ENCODE assay signal across 1 cellular context in the genomic region with DNA sequence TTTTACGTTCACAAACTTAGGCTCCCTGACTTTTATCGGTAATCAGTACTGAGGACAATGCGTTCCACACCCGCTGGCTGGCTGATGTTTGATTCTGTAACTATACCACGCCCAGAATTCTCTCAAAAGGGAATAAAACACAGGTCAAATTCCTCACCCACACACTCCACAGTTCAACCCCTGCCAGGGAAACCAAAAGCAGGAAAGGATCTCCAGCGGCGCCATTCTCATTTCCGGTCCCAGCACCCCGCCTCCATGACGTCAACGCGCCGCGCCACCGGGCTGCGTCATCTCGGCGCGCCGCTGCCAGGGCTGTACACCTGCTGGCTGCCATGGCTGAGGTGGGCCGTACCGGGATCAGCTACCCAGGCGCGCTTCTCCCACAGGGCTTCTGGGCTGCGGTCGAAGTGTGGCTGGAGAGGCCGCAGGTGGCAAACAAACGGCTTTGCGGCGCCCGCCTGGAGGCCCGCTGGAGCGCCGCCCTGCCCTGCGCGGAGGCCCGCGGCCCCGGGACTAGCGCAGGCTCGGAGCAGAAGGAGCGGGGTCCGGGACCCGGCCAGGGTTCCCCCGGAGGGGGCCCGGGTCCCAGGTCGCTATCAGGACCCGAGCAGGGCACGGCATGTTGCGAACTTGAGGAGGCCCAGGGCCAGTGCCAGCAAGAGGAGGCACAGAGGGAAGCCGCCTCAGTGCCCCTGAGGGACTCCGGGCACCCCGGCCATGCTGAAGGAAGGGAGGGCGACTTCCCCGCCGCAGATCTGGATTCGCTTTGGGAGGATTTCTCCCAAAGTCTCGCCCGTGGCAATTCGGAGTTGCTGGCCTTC.
A peak's percentile ranks its signal among the peaks of the same experiment; 100 is the strongest.
TF ChIP-seq lines count a peak whose summit lies in the region.

Gene ACOX3, minus strand, starts transcription at position 233 of the 821 bp plus-strand sequence. CDS start 24,202 bp downstream, outside the sequence.
Gene TRMT44, plus strand, starts transcription at position 287 of the 821 bp plus-strand sequence. Its CDS starts 46 bp downstream, at position 333.

TF ChIP-seq in K562, 482 proteins besides CTCF, POLR2A, EP300 and RAD21 (continued from another document and continues in another):
- peak; percentile 85 for TF ChIP-seq TAF7 (tag; IDR thresholded peaks at IDR 0.05)
- no peak for TF ChIP-seq ZNF316 (IDR thresholded peaks at IDR 0.05)
- no peak for TF ChIP-seq ZNF644 (tag; IDR thresholded peaks at IDR 0.05; ENCODE audit: low read depth)
- no peak for TF ChIP-seq ZNF740 (CRISPR knock-in tag; IDR thresholded peaks at IDR 0.05)
- TF ChIP-seq ZNF740 (tag; IDR thresholded peaks at IDR 0.05) = no peak
- TF ChIP-seq ZNF699 (CRISPR knock-in tag; IDR thresholded peaks at IDR 0.05; ENCODE audit: insufficient replicate concordance) = no peak
- TF ChIP-seq ZEB2 (IDR thresholded peaks at IDR 0.05) = no peak
- TF ChIP-seq FOXP1 (CRISPR knock-in tag; IDR thresholded peaks at IDR 0.05) = no peak
- TF ChIP-seq CLOCK (CRISPR knock-in tag; IDR thresholded peaks at IDR 0.05; ENCODE audit: borderline replicate concordance) = no peak
- no peak for TF ChIP-seq ZSCAN32 (CRISPR knock-in tag; IDR thresholded peaks at IDR 0.05)
- TF ChIP-seq C11orf30 (IDR thresholded peaks at IDR 0.05; ENCODE audit: low read depth) = peak; percentile 97
- TF ChIP-seq ELF2 (CRISPR knock-in tag; IDR thresholded peaks at IDR 0.05) = peak; percentile 94
- TF ChIP-seq STAT5B (CRISPR knock-in tag; IDR thresholded peaks at IDR 0.05) = no peak
- no peak for TF ChIP-seq HMG20A (CRISPR knock-in tag; conservative IDR thresholded peaks at IDR 0.05)
- TF ChIP-seq CCAR2 (IDR thresholded peaks at IDR 0.05; ENCODE audit: low read depth, low read length) = no peak
- TF ChIP-seq TAL1 (IDR thresholded peaks at IDR 0.05) = no peak
- peak; percentile 53; the same call in 1 of the 2 replicates for TF ChIP-seq MBD2 (IDR thresholded peaks at IDR 0.05; ENCODE audit: borderline replicate concordance, low read depth)
- TF ChIP-seq U2AF1 (optimal IDR thresholded peaks at IDR 0.05; ENCODE audit: low read depth, low read length) = no peak
- TF ChIP-seq, protein P1, sequence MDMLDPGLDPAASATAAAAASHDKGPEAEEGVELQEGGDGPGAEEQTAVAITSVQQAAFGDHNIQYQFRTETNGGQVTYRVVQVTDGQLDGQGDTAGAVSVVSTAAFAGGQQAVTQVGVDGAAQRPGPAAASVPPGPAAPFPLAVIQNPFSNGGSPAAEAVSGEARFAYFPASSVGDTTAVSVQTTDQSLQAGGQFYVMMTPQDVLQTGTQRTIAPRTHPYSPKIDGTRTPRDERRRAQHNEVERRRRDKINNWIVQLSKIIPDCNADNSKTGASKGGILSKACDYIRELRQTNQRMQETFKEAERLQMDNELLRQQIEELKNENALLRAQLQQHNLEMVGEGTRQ (CRISPR knock-in tag; IDR thresholded peaks at IDR 0.05) = no peak
- no peak; the same call in 1 of the 2 replicates for TF ChIP-seq ESRRA (IDR thresholded peaks at IDR 0.05; ENCODE audit: borderline replicate concordance, low read depth)
- peak; percentile 93 for TF ChIP-seq GABPB1 (CRISPR knock-in tag; IDR thresholded peaks at IDR 0.05)
- TF ChIP-seq TEAD2 (tag; IDR thresholded peaks at IDR 0.05) = no peak
- peak; percentile 61 for TF ChIP-seq POLR2H (tag; IDR thresholded peaks at IDR 0.05; ENCODE audit: low read depth)
- TF ChIP-seq YY1 (IDR thresholded peaks at IDR 0.05; ENCODE audit: borderline replicate concordance in 1 of 3, control insufficient read depth in 1 of 3, extremely low read depth in 1 of 3, insufficient read depth in 3 of 3, insufficient read length in 1 of 3, insufficient replicate concordance in 2 of 3, low read depth in 1 of 3, low read length in 2 of 3) = peak; percentile 73 to 92 (median 90)
- no peak for TF ChIP-seq ZFP36 (IDR thresholded peaks at IDR 0.05; ENCODE audit: low read depth, low read length, partially characterized antibody)
- TF ChIP-seq, protein P2, sequence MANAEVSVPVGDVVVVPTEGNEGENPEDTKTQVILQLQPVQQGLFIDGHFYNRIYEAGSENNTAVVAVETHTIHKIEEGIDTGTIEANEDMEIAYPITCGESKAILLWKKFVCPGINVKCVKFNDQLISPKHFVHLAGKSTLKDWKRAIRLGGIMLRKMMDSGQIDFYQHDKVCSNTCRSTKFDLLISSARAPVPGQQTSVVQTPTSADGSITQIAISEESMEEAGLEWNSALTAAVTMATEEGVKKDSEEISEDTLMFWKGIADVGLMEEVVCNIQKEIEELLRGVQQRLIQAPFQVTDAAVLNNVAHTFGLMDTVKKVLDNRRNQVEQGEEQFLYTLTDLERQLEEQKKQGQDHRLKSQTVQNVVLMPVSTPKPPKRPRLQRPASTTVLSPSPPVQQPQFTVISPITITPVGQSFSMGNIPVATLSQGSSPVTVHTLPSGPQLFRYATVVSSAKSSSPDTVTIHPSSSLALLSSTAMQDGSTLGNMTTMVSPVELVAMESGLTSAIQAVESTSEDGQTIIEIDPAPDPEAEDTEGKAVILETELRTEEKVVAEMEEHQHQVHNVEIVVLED (CRISPR knock-in tag; IDR thresholded peaks at IDR 0.05) = 0 out of 2 replicates have a peak, but pooled peaks have one; percentile 51
- TF ChIP-seq SRSF7 (optimal IDR thresholded peaks at IDR 0.05; ENCODE audit: low read depth, low read length) = no peak
- no peak for TF ChIP-seq ZNF79 (CRISPR knock-in tag; IDR thresholded peaks at IDR 0.05; ENCODE audit: low read depth)
- TF ChIP-seq CXXC5 (CRISPR knock-in tag; IDR thresholded peaks at IDR 0.05) = peak; percentile 65
- TF ChIP-seq, protein P3, sequence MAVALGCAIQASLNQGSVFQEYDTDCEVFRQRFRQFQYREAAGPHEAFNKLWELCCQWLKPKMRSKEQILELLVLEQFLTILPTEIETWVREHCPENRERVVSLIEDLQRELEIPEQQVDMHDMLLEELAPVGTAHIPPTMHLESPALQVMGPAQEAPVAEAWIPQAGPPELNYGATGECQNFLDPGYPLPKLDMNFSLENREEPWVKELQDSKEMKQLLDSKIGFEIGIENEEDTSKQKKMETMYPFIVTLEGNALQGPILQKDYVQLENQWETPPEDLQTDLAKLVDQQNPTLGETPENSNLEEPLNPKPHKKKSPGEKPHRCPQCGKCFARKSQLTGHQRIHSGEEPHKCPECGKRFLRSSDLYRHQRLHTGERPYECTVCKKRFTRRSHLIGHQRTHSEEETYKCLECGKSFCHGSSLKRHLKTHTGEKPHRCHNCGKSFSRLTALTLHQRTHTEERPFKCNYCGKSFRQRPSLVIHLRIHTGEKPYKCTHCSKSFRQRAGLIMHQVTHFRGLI (CRISPR knock-in tag; IDR thresholded peaks at IDR 0.05) = no peak
- TF ChIP-seq POLR2B (IDR thresholded peaks at IDR 0.05; ENCODE audit: low read depth, partially characterized antibody) = peak; percentile 77
- TF ChIP-seq CHD4 (IDR thresholded peaks at IDR 0.05; ENCODE audit: insufficient read depth, insufficient replicate concordance, low read depth, low read length, poor library complexity, severe bottlenecking) = no peak
- no peak for TF ChIP-seq PHB2 (IDR thresholded peaks at IDR 0.05; ENCODE audit: low read depth)
- TF ChIP-seq RFX7 (CRISPR knock-in tag; IDR thresholded peaks at IDR 0.05) = no peak
- TF ChIP-seq POU5F1 (IDR thresholded peaks at IDR 0.05; ENCODE audit: borderline replicate concordance, low read depth, low read length, partially characterized antibody) = peak; percentile 25
- TF ChIP-seq ZNF318 (IDR thresholded peaks at IDR 0.05; ENCODE audit: borderline replicate concordance in 1 of 2, low read depth in 1 of 2) = no peak
- TF ChIP-seq MTA3 (IDR thresholded peaks at IDR 0.05; ENCODE audit: borderline replicate concordance) = no peak; the same call in 1 of the 2 replicates
- TF ChIP-seq SAFB (IDR thresholded peaks at IDR 0.05; ENCODE audit: borderline replicate concordance, low read depth, low read length) = no peak
- TF ChIP-seq, protein P4, sequence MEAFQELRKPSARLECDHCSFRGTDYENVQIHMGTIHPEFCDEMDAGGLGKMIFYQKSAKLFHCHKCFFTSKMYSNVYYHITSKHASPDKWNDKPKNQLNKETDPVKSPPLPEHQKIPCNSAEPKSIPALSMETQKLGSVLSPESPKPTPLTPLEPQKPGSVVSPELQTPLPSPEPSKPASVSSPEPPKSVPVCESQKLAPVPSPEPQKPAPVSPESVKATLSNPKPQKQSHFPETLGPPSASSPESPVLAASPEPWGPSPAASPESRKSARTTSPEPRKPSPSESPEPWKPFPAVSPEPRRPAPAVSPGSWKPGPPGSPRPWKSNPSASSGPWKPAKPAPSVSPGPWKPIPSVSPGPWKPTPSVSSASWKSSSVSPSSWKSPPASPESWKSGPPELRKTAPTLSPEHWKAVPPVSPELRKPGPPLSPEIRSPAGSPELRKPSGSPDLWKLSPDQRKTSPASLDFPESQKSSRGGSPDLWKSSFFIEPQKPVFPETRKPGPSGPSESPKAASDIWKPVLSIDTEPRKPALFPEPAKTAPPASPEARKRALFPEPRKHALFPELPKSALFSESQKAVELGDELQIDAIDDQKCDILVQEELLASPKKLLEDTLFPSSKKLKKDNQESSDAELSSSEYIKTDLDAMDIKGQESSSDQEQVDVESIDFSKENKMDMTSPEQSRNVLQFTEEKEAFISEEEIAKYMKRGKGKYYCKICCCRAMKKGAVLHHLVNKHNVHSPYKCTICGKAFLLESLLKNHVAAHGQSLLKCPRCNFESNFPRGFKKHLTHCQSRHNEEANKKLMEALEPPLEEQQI (IDR thresholded peaks at IDR 0.05) = no peak
- TF ChIP-seq MEF2A (IDR thresholded peaks at IDR 0.05; ENCODE audit: control insufficient read depth, low read depth, low read length) = no peak
- TF ChIP-seq MCM2 (IDR thresholded peaks at IDR 0.05; ENCODE audit: low read depth) = no peak
